In genomic region chr2:175004980-175005832, GRCh38 we compare ENCODE assay signal across 1 cellular context.
TF ChIP-seq lines count a peak whose summit lies in the region.

Gene CHN1 (minus strand): TSS chr2:175005381. CDS start chr2:175004912, 469 bp downstream.

TF ChIP-seq in K562, 482 proteins besides CTCF, POLR2A, EP300 and RAD21 (continued from another document):
- TF ChIP-seq SMAD2 (IDR thresholded peaks at IDR 0.05; ENCODE audit: low read depth, low read length) = no peak
